ENCODE assay signal across 32 cellular contexts in genomic region chr14:33035795-33036194, GRCh38.
"Had no signal": no experiment of that assay in that cellular context is flagged by ENCODE, and none has a peak within 500 bp of the region (broad histone marks: within the 10 kb centered on the region; RNA-seq: fewer than 3 reads in every experiment).

No MANE protein-coding gene starts in this region.

- H3K36me3 ChIP-seq: brain microvascular endothelial cell, breast epithelium, cardiac muscle cell, colonic mucosa had no signal

- ATAC-seq: activated CD8-positive, alpha-beta memory T cell treated with anti-CD3 and anti-CD28 coated beads, Interleukin-2, amount 10 ng/mL, durations not matched to agents 7 days and 5 days; activated CD8-positive, alpha-beta T cell treated with anti-CD3 and anti-CD28 coated beads, Interleukin-2, amount 10 ng/mL, durations not matched to agents 7 days and 5 days; activated naive CD8-positive, alpha-beta T cell treated with anti-CD3 and anti-CD28 coated beads, Interleukin-2, amount 50 U/mL, for 24 hours; body of pancreas had no signal

- H3K27ac ChIP-seq: body of pancreas, brain microvascular endothelial cell, breast epithelium, cardiac muscle cell, colonic mucosa, VCaP had no signal

- H3K27me3 ChIP-seq: body of pancreas, brain microvascular endothelial cell, breast epithelium, cardiac muscle cell, colonic mucosa had no signal

- H3K9me3 ChIP-seq: body of pancreas, breast epithelium, colonic mucosa had no signal

- H3K4me3 ChIP-seq: body of pancreas, breast epithelium, cardiac muscle cell, colonic mucosa had no signal

- FAIRE-seq: astrocyte, TTC549 had no signal

- DNase-seq: activated B cell treated with CpG ODN at 0.5 μM for 24 hours; activated CD4-positive, alpha-beta memory T cell treated with anti-CD3 and anti-CD28 coated beads, Interleukin-2, amount 10 ng/mL, durations not matched to agents 7 days and 5 days; activated CD4-positive, alpha-beta T cell treated with anti-CD3 and anti-CD28 coated beads for 4 hours; activated CD4-positive, alpha-beta T cell treated with anti-CD3 and anti-CD28 coated beads, Interleukin-2, amount 10 ng/mL, durations not matched to agents 24 days and 14 days; activated CD4-positive, alpha-beta T cell treated with anti-CD3 and anti-CD28 coated beads, Interleukin-2, amount 50 U/mL, for 48 hours; activated CD4-positive, CD25-positive, alpha-beta regulatory T cell treated with anti-CD3 and anti-CD28 coated beads, Interleukin-2, amount 50 U/mL, for 72 hours; activated CD8-positive, alpha-beta memory T cell treated with anti-CD3 and anti-CD28 coated beads for 24 hours; activated CD8-positive, alpha-beta memory T cell treated with anti-CD3 and anti-CD28 coated beads, Interleukin-2, amount 10 ng/mL, durations not matched to agents 7 days and 5 days; activated CD8-positive, alpha-beta memory T cell treated with anti-CD3 and anti-CD28 coated beads, Interleukin-2, amount 50 U/mL, for 48 hours; activated CD8-positive, alpha-beta T cell treated with anti-CD3 and anti-CD28 coated beads, Interleukin-2, amount 10 ng/mL, durations not matched to agents 7 days and 5 days; activated effector memory CD4-positive, alpha-beta T cell treated with Interleukin-2 at 50 U/mL for 16 hours; activated gamma-delta T cell; activated naive CD4-positive, alpha-beta T cell treated with anti-CD3 and anti-CD28 coated beads, Interleukin-2, amount 10 ng/mL, durations not matched to agents 7 days and 5 days; activated naive CD4-positive, alpha-beta T cell treated with Interleukin-2 at 50 U/mL for 16 hours; activated naive CD8-positive, alpha-beta T cell treated with anti-CD3 and anti-CD28 coated beads, Interleukin-2, amount 10 ng/mL, durations not matched to agents 7 days and 5 days; activated naive CD8-positive, alpha-beta T cell treated with anti-CD3 and anti-CD28 coated beads, Interleukin-2, amount 50 U/mL, for 24 hours; activated T-cell treated with anti-CD3 and anti-CD28 coated beads, Interleukin-2, amount 50 U/mL, for 24 hours; activated T-cell treated with anti-CD3 and anti-CD28 coated beads, Interleukin-2, amount 50 U/mL, for 48 hours; amygdala; anterior cingulate cortex; body of pancreas; brain microvascular endothelial cell; caudate nucleus; cerebellar nuclear complex; colonic mucosa; T-helper 2 cell; T-helper 9 cell had no signal

- H3K4me1 ChIP-seq: body of pancreas, breast epithelium, colonic mucosa had no signal
